Comparison of ENCODE assay signal across 2 cellular contexts in the genomic region with DNA sequence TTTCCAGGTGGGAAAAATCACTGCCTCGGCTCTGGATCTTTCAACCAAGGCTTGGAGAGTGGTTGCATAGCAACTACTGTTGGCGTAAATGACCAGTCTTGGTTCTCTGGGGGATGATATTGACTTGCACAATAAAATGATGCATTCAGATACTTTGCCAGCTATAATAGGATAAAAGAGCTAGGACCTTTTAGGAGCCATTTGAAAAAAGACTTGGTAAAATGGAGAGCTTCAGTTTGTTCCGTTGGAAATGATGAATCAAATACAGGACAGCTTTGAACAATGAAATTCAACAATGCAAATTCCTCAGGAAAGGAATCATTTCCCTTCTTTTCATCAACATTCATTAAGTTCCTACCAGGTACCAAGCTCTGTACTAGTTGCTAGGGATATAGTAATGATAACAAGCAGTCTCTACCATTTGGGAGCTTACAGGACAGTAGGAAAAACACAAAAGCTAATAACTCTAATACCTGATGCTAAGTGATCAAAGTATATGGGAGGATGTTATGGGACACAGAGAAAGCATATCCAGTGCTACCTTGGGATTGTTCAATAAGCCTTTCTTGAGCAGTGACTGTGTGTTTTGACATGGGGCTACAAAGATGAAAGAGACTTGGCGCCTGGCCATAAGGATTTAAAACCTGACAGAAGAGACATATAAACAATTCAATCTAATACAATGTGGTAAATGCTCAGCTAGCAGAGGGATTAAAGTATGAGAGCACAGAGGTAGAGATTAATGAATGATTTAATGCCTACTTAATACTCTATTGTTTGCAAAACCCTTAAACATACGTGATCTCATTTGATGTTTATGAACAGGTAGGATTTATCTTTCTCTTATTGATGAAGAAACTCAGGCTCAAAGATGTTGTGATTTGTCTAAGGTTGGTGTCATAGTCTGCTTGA.
TF ChIP-seq lines count a peak whose summit lies in the region.

No MANE protein-coding gene starts in this region.

TF ChIP-seq in SK-N-SH, 30 proteins besides CTCF, POLR2A, EP300 and RAD21 (continued from another document):
- TF ChIP-seq, protein P1, sequence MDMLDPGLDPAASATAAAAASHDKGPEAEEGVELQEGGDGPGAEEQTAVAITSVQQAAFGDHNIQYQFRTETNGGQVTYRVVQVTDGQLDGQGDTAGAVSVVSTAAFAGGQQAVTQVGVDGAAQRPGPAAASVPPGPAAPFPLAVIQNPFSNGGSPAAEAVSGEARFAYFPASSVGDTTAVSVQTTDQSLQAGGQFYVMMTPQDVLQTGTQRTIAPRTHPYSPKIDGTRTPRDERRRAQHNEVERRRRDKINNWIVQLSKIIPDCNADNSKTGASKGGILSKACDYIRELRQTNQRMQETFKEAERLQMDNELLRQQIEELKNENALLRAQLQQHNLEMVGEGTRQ (IDR thresholded peaks at IDR 0.05; ENCODE audit: borderline replicate concordance, low read depth, low read length), result no peak
- TF ChIP-seq TCF12 (IDR thresholded peaks at IDR 0.05), result no peak
- TF ChIP-seq POLR2AphosphoS5 (IDR thresholded peaks at IDR 0.05; ENCODE audit: low read depth, low read length), result no peak
- no peak for TF ChIP-seq SIN3A (IDR thresholded peaks at IDR 0.05; ENCODE audit: borderline replicate concordance, low read depth, low read length)
- TF ChIP-seq, protein P2, sequence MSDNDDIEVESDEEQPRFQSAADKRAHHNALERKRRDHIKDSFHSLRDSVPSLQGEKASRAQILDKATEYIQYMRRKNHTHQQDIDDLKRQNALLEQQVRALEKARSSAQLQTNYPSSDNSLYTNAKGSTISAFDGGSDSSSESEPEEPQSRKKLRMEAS (IDR thresholded peaks at IDR 0.05; ENCODE audit: low read depth), result no peak
- TF ChIP-seq, protein P3, sequence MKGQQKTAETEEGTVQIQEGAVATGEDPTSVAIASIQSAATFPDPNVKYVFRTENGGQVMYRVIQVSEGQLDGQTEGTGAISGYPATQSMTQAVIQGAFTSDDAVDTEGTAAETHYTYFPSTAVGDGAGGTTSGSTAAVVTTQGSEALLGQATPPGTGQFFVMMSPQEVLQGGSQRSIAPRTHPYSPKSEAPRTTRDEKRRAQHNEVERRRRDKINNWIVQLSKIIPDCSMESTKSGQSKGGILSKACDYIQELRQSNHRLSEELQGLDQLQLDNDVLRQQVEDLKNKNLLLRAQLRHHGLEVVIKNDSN (IDR thresholded peaks at IDR 0.05; ENCODE audit: borderline replicate concordance, low read depth), result no peak

TF ChIP-seq in SK-N-SH treated with all-trans-retinoic acid at 6 μM for 48 hours, 23 proteins besides CTCF, POLR2A, EP300 and RAD21 (continued from another document):
- no peak for TF ChIP-seq TCF4 (CRISPR knock-in tag; IDR thresholded peaks at IDR 0.05; ENCODE audit: borderline replicate concordance)
- no peak for TF ChIP-seq ZNF8 (CRISPR knock-in tag; IDR thresholded peaks at IDR 0.05)
- TF ChIP-seq ARNTL (CRISPR knock-in tag; IDR thresholded peaks at IDR 0.05; ENCODE audit: borderline replicate concordance, low read depth), result no peak
- TF ChIP-seq, protein P4, sequence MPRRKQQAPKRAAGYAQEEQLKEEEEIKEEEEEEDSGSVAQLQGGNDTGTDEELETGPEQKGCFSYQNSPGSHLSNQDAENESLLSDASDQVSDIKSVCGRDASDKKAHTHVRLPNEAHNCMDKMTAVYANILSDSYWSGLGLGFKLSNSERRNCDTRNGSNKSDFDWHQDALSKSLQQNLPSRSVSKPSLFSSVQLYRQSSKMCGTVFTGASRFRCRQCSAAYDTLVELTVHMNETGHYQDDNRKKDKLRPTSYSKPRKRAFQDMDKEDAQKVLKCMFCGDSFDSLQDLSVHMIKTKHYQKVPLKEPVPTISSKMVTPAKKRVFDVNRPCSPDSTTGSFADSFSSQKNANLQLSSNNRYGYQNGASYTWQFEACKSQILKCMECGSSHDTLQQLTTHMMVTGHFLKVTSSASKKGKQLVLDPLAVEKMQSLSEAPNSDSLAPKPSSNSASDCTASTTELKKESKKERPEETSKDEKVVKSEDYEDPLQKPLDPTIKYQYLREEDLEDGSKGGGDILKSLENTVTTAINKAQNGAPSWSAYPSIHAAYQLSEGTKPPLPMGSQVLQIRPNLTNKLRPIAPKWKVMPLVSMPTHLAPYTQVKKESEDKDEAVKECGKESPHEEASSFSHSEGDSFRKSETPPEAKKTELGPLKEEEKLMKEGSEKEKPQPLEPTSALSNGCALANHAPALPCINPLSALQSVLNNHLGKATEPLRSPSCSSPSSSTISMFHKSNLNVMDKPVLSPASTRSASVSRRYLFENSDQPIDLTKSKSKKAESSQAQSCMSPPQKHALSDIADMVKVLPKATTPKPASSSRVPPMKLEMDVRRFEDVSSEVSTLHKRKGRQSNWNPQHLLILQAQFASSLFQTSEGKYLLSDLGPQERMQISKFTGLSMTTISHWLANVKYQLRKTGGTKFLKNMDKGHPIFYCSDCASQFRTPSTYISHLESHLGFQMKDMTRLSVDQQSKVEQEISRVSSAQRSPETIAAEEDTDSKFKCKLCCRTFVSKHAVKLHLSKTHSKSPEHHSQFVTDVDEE (CRISPR knock-in tag; IDR thresholded peaks at IDR 0.05), result no peak
- TF ChIP-seq TOX (CRISPR knock-in tag; IDR thresholded peaks at IDR 0.05; ENCODE audit: borderline replicate concordance), result no peak
- TF ChIP-seq, protein P5, sequence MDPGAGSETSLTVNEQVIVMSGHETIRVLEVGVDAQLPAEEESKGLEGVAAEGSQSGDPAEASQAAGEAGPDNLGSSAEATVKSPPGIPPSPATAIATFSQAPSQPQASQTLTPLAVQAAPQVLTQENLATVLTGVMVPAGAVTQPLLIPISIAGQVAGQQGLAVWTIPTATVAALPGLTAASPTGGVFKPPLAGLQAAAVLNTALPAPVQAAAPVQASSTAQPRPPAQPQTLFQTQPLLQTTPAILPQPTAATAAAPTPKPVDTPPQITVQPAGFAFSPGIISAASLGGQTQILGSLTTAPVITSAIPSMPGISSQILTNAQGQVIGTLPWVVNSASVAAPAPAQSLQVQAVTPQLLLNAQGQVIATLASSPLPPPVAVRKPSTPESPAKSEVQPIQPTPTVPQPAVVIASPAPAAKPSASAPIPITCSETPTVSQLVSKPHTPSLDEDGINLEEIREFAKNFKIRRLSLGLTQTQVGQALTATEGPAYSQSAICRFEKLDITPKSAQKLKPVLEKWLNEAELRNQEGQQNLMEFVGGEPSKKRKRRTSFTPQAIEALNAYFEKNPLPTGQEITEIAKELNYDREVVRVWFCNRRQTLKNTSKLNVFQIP (CRISPR knock-in tag; IDR thresholded peaks at IDR 0.05; ENCODE audit: borderline replicate concordance, low read depth), result no peak
- no peak for TF ChIP-seq ZFP3 (CRISPR knock-in tag; IDR thresholded peaks at IDR 0.05)
- no peak for TF ChIP-seq ESRRG (CRISPR knock-in tag; IDR thresholded peaks at IDR 0.05)
- TF ChIP-seq, protein P6, sequence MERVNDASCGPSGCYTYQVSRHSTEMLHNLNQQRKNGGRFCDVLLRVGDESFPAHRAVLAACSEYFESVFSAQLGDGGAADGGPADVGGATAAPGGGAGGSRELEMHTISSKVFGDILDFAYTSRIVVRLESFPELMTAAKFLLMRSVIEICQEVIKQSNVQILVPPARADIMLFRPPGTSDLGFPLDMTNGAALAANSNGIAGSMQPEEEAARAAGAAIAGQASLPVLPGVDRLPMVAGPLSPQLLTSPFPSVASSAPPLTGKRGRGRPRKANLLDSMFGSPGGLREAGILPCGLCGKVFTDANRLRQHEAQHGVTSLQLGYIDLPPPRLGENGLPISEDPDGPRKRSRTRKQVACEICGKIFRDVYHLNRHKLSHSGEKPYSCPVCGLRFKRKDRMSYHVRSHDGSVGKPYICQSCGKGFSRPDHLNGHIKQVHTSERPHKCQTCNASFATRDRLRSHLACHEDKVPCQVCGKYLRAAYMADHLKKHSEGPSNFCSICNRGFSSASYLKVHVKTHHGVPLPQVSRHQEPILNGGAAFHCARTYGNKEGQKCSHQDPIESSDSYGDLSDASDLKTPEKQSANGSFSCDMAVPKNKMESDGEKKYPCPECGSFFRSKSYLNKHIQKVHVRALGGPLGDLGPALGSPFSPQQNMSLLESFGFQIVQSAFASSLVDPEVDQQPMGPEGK (CRISPR knock-in tag; IDR thresholded peaks at IDR 0.05; ENCODE audit: borderline replicate concordance), result no peak
- TF ChIP-seq, protein P7, sequence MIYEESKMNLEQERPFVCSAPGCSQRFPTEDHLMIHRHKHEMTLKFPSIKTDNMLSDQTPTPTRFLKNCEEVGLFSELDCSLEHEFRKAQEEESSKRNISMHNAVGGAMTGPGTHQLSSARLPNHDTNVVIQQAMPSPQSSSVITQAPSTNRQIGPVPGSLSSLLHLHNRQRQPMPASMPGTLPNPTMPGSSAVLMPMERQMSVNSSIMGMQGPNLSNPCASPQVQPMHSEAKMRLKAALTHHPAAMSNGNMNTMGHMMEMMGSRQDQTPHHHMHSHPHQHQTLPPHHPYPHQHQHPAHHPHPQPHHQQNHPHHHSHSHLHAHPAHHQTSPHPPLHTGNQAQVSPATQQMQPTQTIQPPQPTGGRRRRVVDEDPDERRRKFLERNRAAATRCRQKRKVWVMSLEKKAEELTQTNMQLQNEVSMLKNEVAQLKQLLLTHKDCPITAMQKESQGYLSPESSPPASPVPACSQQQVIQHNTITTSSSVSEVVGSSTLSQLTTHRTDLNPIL (CRISPR knock-in tag; IDR thresholded peaks at IDR 0.05; ENCODE audit: low read depth), result no peak
- no peak for TF ChIP-seq CSDC2 (CRISPR knock-in tag; IDR thresholded peaks at IDR 0.05)
- TF ChIP-seq ZNF70 (CRISPR knock-in tag; IDR thresholded peaks at IDR 0.05), result no peak
